In the genomic region with DNA sequence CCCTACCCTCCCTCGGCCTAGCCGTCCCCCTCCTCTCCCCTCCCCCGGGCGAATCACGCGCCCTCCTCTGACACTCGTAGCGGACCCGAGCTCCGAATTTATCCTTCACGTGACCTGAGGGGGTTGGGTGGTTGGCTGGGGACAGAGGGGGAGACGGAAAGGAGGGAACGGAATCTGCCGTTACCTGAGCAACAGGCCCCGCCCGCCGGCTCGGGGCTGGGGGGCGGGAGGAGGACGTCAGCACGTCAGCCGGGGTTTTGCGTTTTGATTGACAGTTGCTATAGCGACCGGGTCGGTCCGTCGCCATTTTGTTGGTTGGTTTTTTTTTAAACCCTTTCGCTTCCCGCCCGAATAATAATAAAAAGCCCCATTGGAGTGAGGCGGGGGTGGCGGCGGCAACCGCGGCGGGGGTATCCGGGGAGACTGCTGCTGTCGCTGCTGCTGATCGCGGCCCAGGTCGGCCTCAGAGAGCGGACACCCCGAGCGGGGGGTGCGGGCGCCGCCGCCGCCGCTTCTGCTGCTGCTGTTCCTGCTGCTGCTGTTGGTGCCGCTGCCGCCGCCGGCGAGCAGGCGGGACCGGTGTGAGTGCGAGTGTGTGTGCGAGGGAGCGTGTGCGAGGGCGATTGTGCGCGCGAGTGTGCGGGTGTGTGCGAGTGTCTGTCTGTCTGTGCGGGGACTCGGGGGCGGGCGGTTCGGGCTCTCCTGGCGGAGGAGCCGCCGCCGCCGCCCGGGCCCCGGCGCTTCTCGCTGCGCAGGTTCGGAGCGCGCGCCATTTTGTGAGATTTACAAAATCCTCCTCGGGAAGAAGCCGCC, we compare ENCODE assay signal across 1 cellular context.
A peak's percentile ranks its signal among the peaks of the same experiment; 100 is the strongest.
TF ChIP-seq lines count a peak whose summit lies in the region.

A gene (plus strand): TSS at position 286 of the 813 bp plus-strand sequence. CDS start 53,602 bp downstream, outside the sequence.

TF ChIP-seq in HepG2, 621 proteins besides CTCF, POLR2A, EP300 and RAD21 (continued from another document and continues in another):
- TF ChIP-seq, protein P1, sequence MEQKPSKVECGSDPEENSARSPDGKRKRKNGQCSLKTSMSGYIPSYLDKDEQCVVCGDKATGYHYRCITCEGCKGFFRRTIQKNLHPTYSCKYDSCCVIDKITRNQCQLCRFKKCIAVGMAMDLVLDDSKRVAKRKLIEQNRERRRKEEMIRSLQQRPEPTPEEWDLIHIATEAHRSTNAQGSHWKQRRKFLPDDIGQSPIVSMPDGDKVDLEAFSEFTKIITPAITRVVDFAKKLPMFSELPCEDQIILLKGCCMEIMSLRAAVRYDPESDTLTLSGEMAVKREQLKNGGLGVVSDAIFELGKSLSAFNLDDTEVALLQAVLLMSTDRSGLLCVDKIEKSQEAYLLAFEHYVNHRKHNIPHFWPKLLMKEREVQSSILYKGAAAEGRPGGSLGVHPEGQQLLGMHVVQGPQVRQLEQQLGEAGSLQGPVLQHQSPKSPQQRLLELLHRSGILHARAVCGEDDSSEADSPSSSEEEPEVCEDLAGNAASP (CRISPR knock-in tag; IDR thresholded peaks at IDR 0.05; ENCODE audit: borderline replicate concordance): no peak
- TF ChIP-seq, protein P2, sequence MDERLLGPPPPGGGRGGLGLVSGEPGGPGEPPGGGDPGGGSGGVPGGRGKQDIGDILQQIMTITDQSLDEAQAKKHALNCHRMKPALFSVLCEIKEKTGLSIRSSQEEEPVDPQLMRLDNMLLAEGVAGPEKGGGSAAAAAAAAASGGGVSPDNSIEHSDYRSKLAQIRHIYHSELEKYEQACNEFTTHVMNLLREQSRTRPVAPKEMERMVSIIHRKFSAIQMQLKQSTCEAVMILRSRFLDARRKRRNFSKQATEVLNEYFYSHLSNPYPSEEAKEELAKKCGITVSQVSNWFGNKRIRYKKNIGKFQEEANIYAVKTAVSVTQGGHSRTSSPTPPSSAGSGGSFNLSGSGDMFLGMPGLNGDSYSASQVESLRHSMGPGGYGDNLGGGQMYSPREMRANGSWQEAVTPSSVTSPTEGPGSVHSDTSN (CRISPR knock-in tag; IDR thresholded peaks at IDR 0.05): peak; percentile 89
- TF ChIP-seq REXO4 (CRISPR knock-in tag; IDR thresholded peaks at IDR 0.05; ENCODE audit: borderline replicate concordance): no peak
- TF ChIP-seq, protein P3, sequence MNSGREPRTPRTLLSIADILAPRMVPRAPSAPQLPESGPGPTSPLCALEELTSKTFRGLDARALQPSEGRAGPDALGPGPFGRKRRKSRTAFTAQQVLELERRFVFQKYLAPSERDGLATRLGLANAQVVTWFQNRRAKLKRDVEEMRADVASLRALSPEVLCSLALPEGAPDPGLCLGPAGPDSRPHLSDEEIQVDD (CRISPR knock-in tag; IDR thresholded peaks at IDR 0.05; ENCODE audit: borderline replicate concordance): no peak
- TF ChIP-seq ZNF607 (CRISPR knock-in tag; IDR thresholded peaks at IDR 0.05; ENCODE audit: borderline replicate concordance): no peak
- no peak for TF ChIP-seq ZNF343 (CRISPR knock-in tag; IDR thresholded peaks at IDR 0.05)
- TF ChIP-seq ZNF232 (CRISPR knock-in tag; IDR thresholded peaks at IDR 0.05; ENCODE audit: borderline replicate concordance): 0 out of 2 replicates have a peak, but pooled peaks have one; percentile 14
- 0 out of 2 replicates have a peak, but pooled peaks have one; percentile 51 for TF ChIP-seq ZNF546 (CRISPR knock-in tag; conservative IDR thresholded peaks at IDR 0.05)
- TF ChIP-seq HOXA9 (CRISPR knock-in tag; IDR thresholded peaks at IDR 0.05; ENCODE audit: borderline replicate concordance): no peak
- TF ChIP-seq ZNF501 (CRISPR knock-in tag; IDR thresholded peaks at IDR 0.05): peak; percentile 53
- 0 out of 2 replicates have a peak, but pooled peaks have one; percentile 29 for TF ChIP-seq ZNF547 (CRISPR knock-in tag; IDR thresholded peaks at IDR 0.05)
- TF ChIP-seq, protein P4, sequence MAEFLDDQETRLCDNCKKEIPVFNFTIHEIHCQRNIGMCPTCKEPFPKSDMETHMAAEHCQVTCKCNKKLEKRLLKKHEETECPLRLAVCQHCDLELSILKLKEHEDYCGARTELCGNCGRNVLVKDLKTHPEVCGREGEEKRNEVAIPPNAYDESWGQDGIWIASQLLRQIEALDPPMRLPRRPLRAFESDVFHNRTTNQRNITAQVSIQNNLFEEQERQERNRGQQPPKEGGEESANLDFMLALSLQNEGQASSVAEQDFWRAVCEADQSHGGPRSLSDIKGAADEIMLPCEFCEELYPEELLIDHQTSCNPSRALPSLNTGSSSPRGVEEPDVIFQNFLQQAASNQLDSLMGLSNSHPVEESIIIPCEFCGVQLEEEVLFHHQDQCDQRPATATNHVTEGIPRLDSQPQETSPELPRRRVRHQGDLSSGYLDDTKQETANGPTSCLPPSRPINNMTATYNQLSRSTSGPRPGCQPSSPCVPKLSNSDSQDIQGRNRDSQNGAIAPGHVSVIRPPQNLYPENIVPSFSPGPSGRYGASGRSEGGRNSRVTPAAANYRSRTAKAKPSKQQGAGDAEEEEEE (CRISPR knock-in tag; IDR thresholded peaks at IDR 0.05; ENCODE audit: borderline replicate concordance): no peak
- no peak for TF ChIP-seq TOPORS (CRISPR knock-in tag; IDR thresholded peaks at IDR 0.05)
- peak; percentile 54 for TF ChIP-seq ZFX (CRISPR knock-in tag; IDR thresholded peaks at IDR 0.05; ENCODE audit: low read depth)
- peak; percentile 62; the same call in 1 of the 2 replicates for TF ChIP-seq KMT2A (CRISPR knock-in tag; IDR thresholded peaks at IDR 0.05)
- TF ChIP-seq, protein P5, sequence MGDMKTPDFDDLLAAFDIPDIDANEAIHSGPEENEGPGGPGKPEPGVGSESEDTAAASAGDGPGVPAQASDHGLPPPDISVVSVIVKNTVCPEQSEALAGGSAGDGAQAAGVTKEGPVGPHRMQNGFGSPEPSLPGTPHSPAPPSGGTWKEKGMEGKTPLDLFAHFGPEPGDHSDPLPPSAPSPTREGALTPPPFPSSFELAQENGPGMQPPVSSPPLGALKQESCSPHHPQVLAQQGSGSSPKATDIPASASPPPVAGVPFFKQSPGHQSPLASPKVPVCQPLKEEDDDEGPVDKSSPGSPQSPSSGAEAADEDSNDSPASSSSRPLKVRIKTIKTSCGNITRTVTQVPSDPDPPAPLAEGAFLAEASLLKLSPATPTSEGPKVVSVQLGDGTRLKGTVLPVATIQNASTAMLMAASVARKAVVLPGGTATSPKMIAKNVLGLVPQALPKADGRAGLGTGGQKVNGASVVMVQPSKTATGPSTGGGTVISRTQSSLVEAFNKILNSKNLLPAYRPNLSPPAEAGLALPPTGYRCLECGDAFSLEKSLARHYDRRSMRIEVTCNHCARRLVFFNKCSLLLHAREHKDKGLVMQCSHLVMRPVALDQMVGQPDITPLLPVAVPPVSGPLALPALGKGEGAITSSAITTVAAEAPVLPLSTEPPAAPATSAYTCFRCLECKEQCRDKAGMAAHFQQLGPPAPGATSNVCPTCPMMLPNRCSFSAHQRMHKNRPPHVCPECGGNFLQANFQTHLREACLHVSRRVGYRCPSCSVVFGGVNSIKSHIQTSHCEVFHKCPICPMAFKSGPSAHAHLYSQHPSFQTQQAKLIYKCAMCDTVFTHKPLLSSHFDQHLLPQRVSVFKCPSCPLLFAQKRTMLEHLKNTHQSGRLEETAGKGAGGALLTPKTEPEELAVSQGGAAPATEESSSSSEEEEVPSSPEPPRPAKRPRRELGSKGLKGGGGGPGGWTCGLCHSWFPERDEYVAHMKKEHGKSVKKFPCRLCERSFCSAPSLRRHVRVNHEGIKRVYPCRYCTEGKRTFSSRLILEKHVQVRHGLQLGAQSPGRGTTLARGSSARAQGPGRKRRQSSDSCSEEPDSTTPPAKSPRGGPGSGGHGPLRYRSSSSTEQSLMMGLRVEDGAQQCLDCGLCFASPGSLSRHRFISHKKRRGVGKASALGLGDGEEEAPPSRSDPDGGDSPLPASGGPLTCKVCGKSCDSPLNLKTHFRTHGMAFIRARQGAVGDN (CRISPR knock-in tag; IDR thresholded peaks at IDR 0.05): peak; percentile 51; the same call in 1 of the 2 replicates
- TF ChIP-seq, protein P6, sequence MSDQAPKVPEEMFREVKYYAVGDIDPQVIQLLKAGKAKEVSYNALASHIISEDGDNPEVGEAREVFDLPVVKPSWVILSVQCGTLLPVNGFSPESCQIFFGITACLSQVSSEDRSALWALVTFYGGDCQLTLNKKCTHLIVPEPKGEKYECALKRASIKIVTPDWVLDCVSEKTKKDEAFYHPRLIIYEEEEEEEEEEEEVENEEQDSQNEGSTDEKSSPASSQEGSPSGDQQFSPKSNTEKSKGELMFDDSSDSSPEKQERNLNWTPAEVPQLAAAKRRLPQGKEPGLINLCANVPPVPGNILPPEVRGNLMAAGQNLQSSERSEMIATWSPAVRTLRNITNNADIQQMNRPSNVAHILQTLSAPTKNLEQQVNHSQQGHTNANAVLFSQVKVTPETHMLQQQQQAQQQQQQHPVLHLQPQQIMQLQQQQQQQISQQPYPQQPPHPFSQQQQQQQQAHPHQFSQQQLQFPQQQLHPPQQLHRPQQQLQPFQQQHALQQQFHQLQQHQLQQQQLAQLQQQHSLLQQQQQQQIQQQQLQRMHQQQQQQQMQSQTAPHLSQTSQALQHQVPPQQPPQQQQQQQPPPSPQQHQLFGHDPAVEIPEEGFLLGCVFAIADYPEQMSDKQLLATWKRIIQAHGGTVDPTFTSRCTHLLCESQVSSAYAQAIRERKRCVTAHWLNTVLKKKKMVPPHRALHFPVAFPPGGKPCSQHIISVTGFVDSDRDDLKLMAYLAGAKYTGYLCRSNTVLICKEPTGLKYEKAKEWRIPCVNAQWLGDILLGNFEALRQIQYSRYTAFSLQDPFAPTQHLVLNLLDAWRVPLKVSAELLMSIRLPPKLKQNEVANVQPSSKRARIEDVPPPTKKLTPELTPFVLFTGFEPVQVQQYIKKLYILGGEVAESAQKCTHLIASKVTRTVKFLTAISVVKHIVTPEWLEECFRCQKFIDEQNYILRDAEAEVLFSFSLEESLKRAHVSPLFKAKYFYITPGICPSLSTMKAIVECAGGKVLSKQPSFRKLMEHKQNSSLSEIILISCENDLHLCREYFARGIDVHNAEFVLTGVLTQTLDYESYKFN (CRISPR knock-in tag; conservative IDR thresholded peaks at IDR 0.05): peak; percentile 65
- peak; percentile 80 for TF ChIP-seq CREM (IDR thresholded peaks at IDR 0.05)
- TF ChIP-seq CREM (CRISPR knock-in tag; IDR thresholded peaks at IDR 0.05): no peak
- TF ChIP-seq, protein P7, sequence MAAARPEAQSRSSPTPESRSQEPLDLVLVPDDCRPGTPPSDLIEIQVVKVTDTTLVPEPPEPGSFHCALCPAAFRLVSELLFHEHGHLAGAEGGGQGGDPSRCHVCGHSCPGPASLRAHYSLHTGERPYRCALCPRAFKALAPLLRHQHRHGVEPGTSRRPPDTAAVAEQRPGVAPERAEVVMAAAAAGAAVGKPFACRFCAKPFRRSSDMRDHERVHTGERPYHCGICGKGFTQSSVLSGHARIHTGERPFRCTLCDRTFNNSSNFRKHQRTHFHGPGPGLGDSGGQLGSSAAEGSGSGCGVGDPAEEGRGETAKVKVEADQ (CRISPR knock-in tag; IDR thresholded peaks at IDR 0.05; ENCODE audit: borderline replicate concordance): no peak
- no peak for TF ChIP-seq SOX6 (IDR thresholded peaks at IDR 0.05)
- peak; percentile 31; the same call in 1 of the 2 replicates for TF ChIP-seq SOX6 (CRISPR knock-in tag; IDR thresholded peaks at IDR 0.05)
- TF ChIP-seq SP5 (CRISPR knock-in tag; IDR thresholded peaks at IDR 0.05; ENCODE audit: borderline replicate concordance, low read depth): peak; percentile 41; the same call in 1 of the 2 replicates
- peak; percentile 52 for TF ChIP-seq SAP130 (CRISPR knock-in tag; IDR thresholded peaks at IDR 0.05; ENCODE audit: low read depth)
- TF ChIP-seq, protein P8, sequence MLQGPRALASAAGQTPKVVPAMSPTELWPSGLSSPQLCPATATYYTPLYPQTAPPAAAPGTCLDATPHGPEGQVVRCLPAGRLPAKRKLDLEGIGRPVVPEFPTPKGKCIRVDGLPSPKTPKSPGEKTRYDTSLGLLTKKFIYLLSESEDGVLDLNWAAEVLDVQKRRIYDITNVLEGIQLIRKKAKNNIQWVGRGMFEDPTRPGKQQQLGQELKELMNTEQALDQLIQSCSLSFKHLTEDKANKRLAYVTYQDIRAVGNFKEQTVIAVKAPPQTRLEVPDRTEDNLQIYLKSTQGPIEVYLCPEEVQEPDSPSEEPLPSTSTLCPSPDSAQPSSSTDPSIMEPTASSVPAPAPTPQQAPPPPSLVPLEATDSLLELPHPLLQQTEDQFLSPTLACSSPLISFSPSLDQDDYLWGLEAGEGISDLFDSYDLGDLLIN (CRISPR knock-in tag; IDR thresholded peaks at IDR 0.05; ENCODE audit: borderline replicate concordance): 0 out of 2 replicates have a peak, but pooled peaks have one; percentile 41
- no peak for TF ChIP-seq ZNF616 (CRISPR knock-in tag; IDR thresholded peaks at IDR 0.05; ENCODE audit: low read depth)
- no peak for TF ChIP-seq ZNF10 (CRISPR knock-in tag; IDR thresholded peaks at IDR 0.05; ENCODE audit: borderline replicate concordance, low read depth)
- TF ChIP-seq, protein P9, sequence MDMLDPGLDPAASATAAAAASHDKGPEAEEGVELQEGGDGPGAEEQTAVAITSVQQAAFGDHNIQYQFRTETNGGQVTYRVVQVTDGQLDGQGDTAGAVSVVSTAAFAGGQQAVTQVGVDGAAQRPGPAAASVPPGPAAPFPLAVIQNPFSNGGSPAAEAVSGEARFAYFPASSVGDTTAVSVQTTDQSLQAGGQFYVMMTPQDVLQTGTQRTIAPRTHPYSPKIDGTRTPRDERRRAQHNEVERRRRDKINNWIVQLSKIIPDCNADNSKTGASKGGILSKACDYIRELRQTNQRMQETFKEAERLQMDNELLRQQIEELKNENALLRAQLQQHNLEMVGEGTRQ (IDR thresholded peaks at IDR 0.05; ENCODE audit: low read depth, low read length): peak; percentile 94
- TF ChIP-seq, protein P9 (CRISPR knock-in tag; IDR thresholded peaks at IDR 0.05; ENCODE audit: borderline replicate concordance): peak; percentile 96; the same call in 1 of the 2 replicates
- TF ChIP-seq RFX1 (IDR thresholded peaks at IDR 0.05): peak; percentile 98
- peak; percentile 97 for TF ChIP-seq U2AF2 (IDR thresholded peaks at IDR 0.05; ENCODE audit: low read depth, low read length)
- TF ChIP-seq, protein P10, sequence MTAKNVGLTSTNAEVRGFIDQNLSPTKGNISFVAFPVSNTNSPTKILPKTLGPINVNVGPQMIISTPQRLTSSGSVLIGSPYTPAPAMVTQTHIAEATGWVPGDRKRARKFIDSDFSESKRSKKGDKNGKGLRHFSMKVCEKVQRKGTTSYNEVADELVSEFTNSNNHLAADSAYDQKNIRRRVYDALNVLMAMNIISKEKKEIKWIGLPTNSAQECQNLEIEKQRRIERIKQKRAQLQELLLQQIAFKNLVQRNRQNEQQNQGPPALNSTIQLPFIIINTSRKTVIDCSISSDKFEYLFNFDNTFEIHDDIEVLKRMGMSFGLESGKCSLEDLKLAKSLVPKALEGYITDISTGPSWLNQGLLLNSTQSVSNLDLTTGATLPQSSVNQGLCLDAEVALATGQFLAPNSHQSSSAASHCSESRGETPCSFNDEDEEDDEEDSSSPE (CRISPR knock-in tag; IDR thresholded peaks at IDR 0.05): 0 out of 2 replicates have a peak, but pooled peaks have one; percentile 21
- no peak for TF ChIP-seq ZNF737 (CRISPR knock-in tag; IDR thresholded peaks at IDR 0.05; ENCODE audit: borderline replicate concordance)
- 0 out of 2 replicates have a peak, but pooled peaks have one; percentile 42 for TF ChIP-seq ZNF234 (CRISPR knock-in tag; conservative IDR thresholded peaks at IDR 0.05)
